In the genomic region with DNA sequence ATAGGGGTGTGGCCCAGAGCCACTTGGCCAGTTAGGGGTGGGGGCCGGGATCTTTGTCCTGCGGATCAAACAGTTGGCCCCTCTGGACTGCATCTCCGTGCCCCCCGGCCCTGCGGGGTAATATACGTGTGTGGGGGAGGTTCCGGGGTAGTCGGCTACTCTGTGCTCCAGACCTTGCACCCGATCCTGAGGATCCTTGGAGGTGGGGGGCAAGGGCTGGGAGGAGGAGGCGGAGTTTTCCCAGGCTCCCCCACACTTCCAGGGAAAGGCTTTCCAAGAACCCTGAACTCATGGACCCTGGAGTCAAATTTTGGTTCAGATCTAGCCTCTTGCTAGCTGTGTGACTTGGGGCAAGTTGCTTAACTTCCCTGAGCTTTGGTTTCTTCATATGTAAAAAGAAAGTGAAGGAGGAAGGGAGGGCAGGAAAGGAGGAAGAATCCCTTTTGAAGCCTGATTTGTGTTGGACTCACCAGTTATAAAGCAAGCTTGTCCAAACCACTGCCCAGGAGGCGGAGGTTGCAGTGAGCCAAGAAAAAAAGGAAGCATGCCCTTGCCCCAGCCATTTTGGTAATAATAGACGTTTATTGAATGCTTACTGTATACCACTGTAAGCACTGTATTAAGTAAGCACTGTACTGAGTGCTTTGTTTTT, we compare ENCODE assay signal across 8 cellular contexts. TPM values are rescaled to one million over a fixed set of nuclear protein-coding genes. Genes with fewer than 3 reads are reported as not detected.
DNase-seq lines count a peak whose midpoint lies in the region; ATAC-seq, FAIRE-seq and TF ChIP-seq lines count a peak whose summit lies in the region.

No MANE protein-coding gene starts in this region.

- peak overlapping the region; percentile 77 for H3K9ac ChIP-seq in Loucy (ENCODE audit: low read depth, low read length, poor library complexity, severe bottlenecking)
- H3K9ac ChIP-seq in kidney (ENCODE audit: low read length in 2 of 2) = peak overlapping the region; percentile 56 to 81

- H3K4me1 ChIP-seq in Loucy (ENCODE audit: insufficient read depth, low read length, poor library complexity, severe bottlenecking) (peaks cover 12% of the 10 kb centered on the region), kidney (ENCODE audit: control insufficient read depth in 1 of 2, insufficient read depth in 1 of 2, low read depth in 1 of 2, low read length in 2 of 2) (no peaks in the 10 kb centered on the region), suprapubic skin (peaks cover 12% of the 10 kb centered on the region)

- intact Hi-C loops in Calu3 (cut with micrococcal nuclease; ENCODE audit: unreplicated experiment) (no loop called here), kidney (cut with DNase I) (no loop called here)

- 8% methylated on average over 12 of the region's 12 CpGs for WGBS in suprapubic skin

- H3F3A ChIP-seq in Loucy (ENCODE audit: low read depth) = 0 out of 2 replicates have a peak, but pooled peaks cover 3% of the 10 kb centered on the region

- no peak for TF ChIP-seq POLR2A in suprapubic skin (IDR thresholded peaks at IDR 0.05)

- H3K36me3 ChIP-seq in Loucy (ENCODE audit: insufficient read depth, low read length) (no peaks in the 10 kb centered on the region), kidney (ENCODE audit: control insufficient read depth in 1 of 2, insufficient read depth in 2 of 2, low read length in 2 of 2) (no peaks in the 10 kb centered on the region), suprapubic skin (peaks cover 28% of the 10 kb centered on the region)

- no peak for TF ChIP-seq EP300 in suprapubic skin (IDR thresholded peaks at IDR 0.05)

- H3K36me3 Mint-ChIP-seq in Calu3 (ENCODE audit: insufficient read depth, unreplicated experiment) = peaks cover 13% of the 10 kb centered on the region

- DNase-seq in Calu3 (no peak), astrocyte of the spinal cord (ENCODE audit: low read depth, low spot score) (no peak), kidney (no peak), suprapubic skin (ENCODE audit: low spot score in 2 of 2) (no peak), NCI-H526 treated with DMSO at 0.1 percent for 48 hours (lab: John Stamatoyannopoulos, UW) (no peak)

- H3K9me3 Mint-ChIP-seq in Calu3 (ENCODE audit: low read depth, unreplicated experiment) = no peaks in the 10 kb centered on the region

- no peak overlapping the region for H3K27ac Mint-ChIP-seq in Calu3 (ENCODE audit: unreplicated experiment)

- H3K27ac ChIP-seq in kidney (ENCODE audit: low read depth in 2 of 2, low read length in 2 of 2) (peak overlapping the region; percentile 57 to 63), suprapubic skin (peak overlapping the region; percentile 77)

- BruUV-seq in Calu3 (replicated peaks; lab: Mats Ljungman, UMichigan) = TSS peak; percentile 29

- H3K4me3 Mint-ChIP-seq in Calu3 (ENCODE audit: low read depth, unreplicated experiment) = peak overlapping the region; percentile 71

- H2AFZ ChIP-seq in Loucy (ENCODE audit: low read length) = peak overlapping the region; percentile 47; the same call in 1 of the 2 replicates

- H3K9me3 ChIP-seq in Loucy (ENCODE audit: insufficient read depth, low read depth, low read length) = no peaks in the 10 kb centered on the region
- H3K9me3 ChIP-seq in kidney (ENCODE audit: control insufficient read depth in 1 of 2, low read length in 2 of 2) = no peaks in the 10 kb centered on the region
- no peaks in the 10 kb centered on the region for H3K9me3 ChIP-seq in suprapubic skin

- H3K4me1 Mint-ChIP-seq in Calu3 (ENCODE audit: low read depth, unreplicated experiment) = no peaks in the 10 kb centered on the region

- ATAC-seq in HG03045 (IDR thresholded peaks at IDR 0.05; ENCODE audit: unreplicated experiment) (no peak), HG02870 (IDR thresholded peaks at IDR 0.05; ENCODE audit: unreplicated experiment) (no peak)

- H3K9me2 ChIP-seq in Loucy (replicated peaks; ENCODE audit: low read depth, low read length) = no peaks in the 10 kb centered on the region

- H4K20me1 ChIP-seq in Loucy (ENCODE audit: insufficient read depth, low read length, poor library complexity, severe bottlenecking) = no peaks in the 10 kb centered on the region

- peak overlapping the region; percentile 78 for H3K4me2 ChIP-seq in Loucy (ENCODE audit: low read depth, low read length, poor library complexity, severe bottlenecking)

- H3K4me3 ChIP-seq in Loucy (ENCODE audit: low read length, poor library complexity, severe bottlenecking) = peak overlapping the region; percentile 85
- peak overlapping the region; percentile 71 for H3K4me3 ChIP-seq in astrocyte of the spinal cord (ENCODE audit: low read depth, low read length)
- peak overlapping the region; percentile 53 to 78 for H3K4me3 ChIP-seq in kidney (ENCODE audit: low read length in 2 of 2)
- H3K4me3 ChIP-seq in suprapubic skin = peak overlapping the region; percentile 88

- CTCF ChIA-PET in Calu3 (lab: Charles Lee) = no interaction called here

- in situ Hi-C loops in astrocyte of the spinal cord (cut with HindIII; ENCODE audit: low sequenced_read_pairs) = no loop called here

- peaks cover 23% of the 10 kb centered on the region for H3K79me2 ChIP-seq in Loucy (ENCODE audit: insufficient read depth, low read length)

- H3K27me3 ChIP-seq in Loucy (ENCODE audit: insufficient read depth, low read length, poor library complexity, severe bottlenecking) (no peaks in the 10 kb centered on the region), suprapubic skin (no peaks in the 10 kb centered on the region)

- no peak for FAIRE-seq in kidney (lab: Jason Lieb, UNC)

- no peaks in the 10 kb centered on the region for H3K27me3 Mint-ChIP-seq in Calu3 (ENCODE audit: unreplicated experiment)

- TF ChIP-seq CTCF in Calu3 (IDR thresholded peaks at IDR 0.05; ENCODE audit: unreplicated experiment) (no peak), Loucy (conservative IDR thresholded peaks at IDR 0.05; ENCODE audit: low read length) (no peak), astrocyte of the spinal cord (IDR thresholded peaks at IDR 0.05; ENCODE audit: low read depth, low read length) (no peak), kidney (IDR thresholded peaks at IDR 0.05; ENCODE audit: borderline replicate concordance, extremely low read depth, insufficient read depth) (no peak), suprapubic skin (IDR thresholded peaks at IDR 0.05) (no peak)

RNA-seq across cellular contexts. Expression of a gene that starts 0.7 kb away (rescaled TPM):
- total RNA-seq in Calu3 (2022) (23.4 and 28.8 TPM in 2 replicates), kidney (24.7 TPM), suprapubic skin (10 to 100 TPM; 31.1 to 40.3 (median 35.9) TPM)
- 28.5 TPM for polyA plus RNA-seq in kidney (ENCODE audit: insufficient read depth, low read depth, low replicate concordance)

RNA-seq across cellular contexts. Expression of a gene that starts 39.7 kb away (rescaled TPM):
- 61.8 and 66.5 TPM in 2 replicates for total RNA-seq in Calu3 (2022)
- total RNA-seq in kidney = 77.6 TPM
- polyA plus RNA-seq in kidney (ENCODE audit: insufficient read depth, low read depth, low replicate concordance) = 41.1 TPM
- 100 to 1,000 TPM; 106 to 146 (median 124) TPM for total RNA-seq in suprapubic skin

RNA-seq across cellular contexts. Expression of a gene that starts 43.1 kb away (rescaled TPM):
- total RNA-seq in Calu3 (2022) (not detected in 2 replicates), kidney (0.94 TPM), suprapubic skin (1 to 10 TPM in 1 of 4 donors, under 1 TPM in 3; 0.30 to 1.2 (median 0.75) TPM)
- 0.97 TPM for polyA plus RNA-seq in kidney (ENCODE audit: insufficient read depth, low read depth, low replicate concordance)
